Comparison of ENCODE assay signal across 8 cellular contexts in genomic region chr12:122022393-122023338, GRCh38. TPM values are rescaled to one million over a fixed set of nuclear protein-coding genes. Genes with fewer than 3 reads are reported as not detected.
A peak's percentile ranks its signal among the peaks of the same experiment; 100 is the strongest.
DNase-seq lines count a peak whose midpoint lies in the region; ATAC-seq, FAIRE-seq and TF ChIP-seq lines count a peak whose summit lies in the region.

No MANE protein-coding gene starts in this region.

- H3F3A ChIP-seq in SK-N-SH (replicated peaks; ENCODE audit: insufficient read depth): peaks cover 10% of the 10 kb centered on the region

- H3K36me3 Mint-ChIP-seq in central memory CD8-positive, alpha-beta T cell (ENCODE audit: insufficient read depth): peaks cover 9% of the 10 kb centered on the region

- no peak for TF ChIP-seq RAD21 in SK-N-SH (IDR thresholded peaks at IDR 0.05; ENCODE audit: low read length)

- peak overlapping the region; percentile 86 for H3K4me2 ChIP-seq in SK-N-SH

- H3K4me1 ChIP-seq in SK-N-SH (ENCODE audit: control insufficient read depth in 1 of 2, insufficient read depth in 2 of 2, low read depth in 1 of 2, low read length in 1 of 2): peaks cover 10 to 20% of the 10 kb centered on the region in 2 experiments; a peak in 2 of 4 replicates

- no peaks in the 10 kb centered on the region for H3K36me3 ChIP-seq in SK-N-SH (replicated peaks in 1 of 2; ENCODE audit: control insufficient read depth in 1 of 2, insufficient read depth in 2 of 2, low read length in 1 of 2)

- peak overlapping the region; percentile 92 for H3K9ac ChIP-seq in SK-N-SH

- H3K27ac ChIP-seq in SK-N-SH (ENCODE audit: low read depth in 2 of 2, low read length in 1 of 2) (peak overlapping the region; percentile 69 to 93), layer of hippocampus (ENCODE audit: low read depth, low read length) (peak overlapping the region; percentile 68)

- H3K79me2 ChIP-seq in SK-N-SH (ENCODE audit: insufficient read depth): peaks cover 67% of the 10 kb centered on the region

- WGBS in SK-N-SH (ENCODE audit: low lambda C conversion rate): under 1% methylated on average over 27 of the region's 124 CpGs

- H4K20me1 ChIP-seq in SK-N-SH (ENCODE audit: insufficient read depth): peaks cover 14% of the 10 kb centered on the region

- peak overlapping the region; percentile 66 to 86 for H3K4me3 ChIP-seq in SK-N-SH (ENCODE audit: low read depth in 2 of 2, low read length in 1 of 2)

- peaks cover 6% of the 10 kb centered on the region for H3K9me3 Mint-ChIP-seq in central memory CD8-positive, alpha-beta T cell

- no peak overlapping the region for H2AFZ ChIP-seq in SK-N-SH (ENCODE audit: low read depth)

- H3K4me1 Mint-ChIP-seq in central memory CD8-positive, alpha-beta T cell: no peaks in the 10 kb centered on the region

- peaks cover 5% of the 10 kb centered on the region; the same call in 1 of the 2 replicates for H3K9me3 ChIP-seq in SK-N-SH

- no peaks in the 10 kb centered on the region for H3K9me2 ChIP-seq in SK-N-SH

- no peak for TF ChIP-seq CTCF in SK-N-SH (IDR thresholded peaks at IDR 0.05)

- POLR2A ChIA-PET in SK-N-SH (lab: Yijun Ruan, JAX): interaction anchor here (1.1 to 1.2 kb wide), 2 partner anchors 134 to 220 kb away, joined by 3 to 4 read pairs; partner anchors contain the start of gene PSMD9

- FAIRE-seq in GM19239 (lab: Jason Lieb, UNC): no peak

- H3K27me3 ChIP-seq in SK-N-SH (ENCODE audit: insufficient read depth) (no peaks in the 10 kb centered on the region), layer of hippocampus (ENCODE audit: control insufficient read depth, insufficient read depth, low read length) (no peaks in the 10 kb centered on the region)

- CTCF ChIA-PET in SK-N-SH (lab: Yijun Ruan, JAX): interaction anchor here (1.3 to 2.6 kb wide), 5 partner anchors 9 to 228 kb away, joined by 3 to 16 read pairs (median 5); partner anchors contain the start of gene RHOF

- H3K4me3 Mint-ChIP-seq in central memory CD8-positive, alpha-beta T cell: peak overlapping the region; percentile 77

- peak; percentile 30 for ATAC-seq in central memory CD8-positive, alpha-beta T cell (replicated peaks; ENCODE audit: extremely low read depth, poor library complexity, severe bottlenecking)

- H3K27ac Mint-ChIP-seq in central memory CD8-positive, alpha-beta T cell (ENCODE audit: low read depth): no peak overlapping the region

- H3K27me3 Mint-ChIP-seq in central memory CD8-positive, alpha-beta T cell: peaks cover 11% of the 10 kb centered on the region

- DNase-seq in activated gamma-delta T cell treated with Interleukin-2 at 50 U/mL for 16 hours: peak; percentile 10
- no peak for DNase-seq in activated gamma-delta T cell (lab: John Stamatoyannopoulos, UW)
- peak; percentile 82 for DNase-seq in SK-N-SH
- no peak for DNase-seq in central memory CD8-positive, alpha-beta T cell (ENCODE audit: low spot score in 2 of 2)
- peak; percentile 51 for DNase-seq in stimulated activated CD8-positive, alpha-beta memory T cell treated with anti-CD3 and anti-CD28 coated beads, Interleukin-4, amount 100 ng/mL, for 48 hours
- DNase-seq in GM19239 (ENCODE audit: insufficient read length, low spot score): no peak
- DNase-seq in effector CD4-positive, alpha-beta T cell: no peak

- no peak for TF ChIP-seq EP300 in SK-N-SH (IDR thresholded peaks at IDR 0.05; ENCODE audit: borderline replicate concordance in 1 of 2, low read depth in 1 of 2, low read length in 1 of 2)

TF ChIP-seq in SK-N-SH, 30 proteins besides CTCF, POLR2A, EP300 and RAD21:
- no peak for TF ChIP-seq TCF12 (IDR thresholded peaks at IDR 0.05)
- TF ChIP-seq TAF1 (IDR thresholded peaks at IDR 0.05; ENCODE audit: borderline replicate concordance, low read depth, low read length): peak; percentile 5; the same call in 1 of the 2 replicates
- TF ChIP-seq PBX3 (IDR thresholded peaks at IDR 0.05): no peak

RNA-seq across cellular contexts. Expression of gene BCL7A, which starts 1.0 kb away (rescaled TPM):
- 30.8 and 34.0 TPM in 2 replicates for polyA plus RNA-seq in SK-N-SH (2012; rRNA removed)
- polyA plus RNA-seq in SK-N-SH (2012; cell fraction: cytosol; rRNA removed): 25.4 and 30.9 TPM in 2 replicates
- 34.6 and 39.6 TPM in 2 replicates for polyA plus RNA-seq in SK-N-SH (2012; cell fraction: nucleus; rRNA removed)

RNA-seq across cellular contexts. Expression of gene MLXIP, which starts 55.9 kb away (rescaled TPM):
- 6.8 and 11.0 TPM in 2 replicates for polyA plus RNA-seq in SK-N-SH (2012; rRNA removed)
- polyA plus RNA-seq in SK-N-SH (2012; cell fraction: cytosol; rRNA removed): 6.8 and 9.2 TPM in 2 replicates
- polyA plus RNA-seq in SK-N-SH (2012; cell fraction: nucleus; rRNA removed): 42.6 and 43.4 TPM in 2 replicates

Comparison
In these comparisons a context has a peak if more than half of its experiments do, and no peak if none do; other contexts are left out.
1. DNase-seq: peak in activated gamma-delta T cell treated with Interleukin-2 at 50 U/mL for 16 hours (single experiment), SK-N-SH (single experiment) and stimulated activated CD8-positive, alpha-beta memory T cell treated with anti-CD3 and anti-CD28 coated beads, Interleukin-4, amount 100 ng/mL, for 48 hours (single experiment); none in activated gamma-delta T cell (single experiment), central memory CD8-positive, alpha-beta T cell (0 of 2), GM19239 (single experiment) and effector CD4-positive, alpha-beta T cell (single experiment).